Comparison of ENCODE assay signal across 8 cellular contexts in the genomic region with DNA sequence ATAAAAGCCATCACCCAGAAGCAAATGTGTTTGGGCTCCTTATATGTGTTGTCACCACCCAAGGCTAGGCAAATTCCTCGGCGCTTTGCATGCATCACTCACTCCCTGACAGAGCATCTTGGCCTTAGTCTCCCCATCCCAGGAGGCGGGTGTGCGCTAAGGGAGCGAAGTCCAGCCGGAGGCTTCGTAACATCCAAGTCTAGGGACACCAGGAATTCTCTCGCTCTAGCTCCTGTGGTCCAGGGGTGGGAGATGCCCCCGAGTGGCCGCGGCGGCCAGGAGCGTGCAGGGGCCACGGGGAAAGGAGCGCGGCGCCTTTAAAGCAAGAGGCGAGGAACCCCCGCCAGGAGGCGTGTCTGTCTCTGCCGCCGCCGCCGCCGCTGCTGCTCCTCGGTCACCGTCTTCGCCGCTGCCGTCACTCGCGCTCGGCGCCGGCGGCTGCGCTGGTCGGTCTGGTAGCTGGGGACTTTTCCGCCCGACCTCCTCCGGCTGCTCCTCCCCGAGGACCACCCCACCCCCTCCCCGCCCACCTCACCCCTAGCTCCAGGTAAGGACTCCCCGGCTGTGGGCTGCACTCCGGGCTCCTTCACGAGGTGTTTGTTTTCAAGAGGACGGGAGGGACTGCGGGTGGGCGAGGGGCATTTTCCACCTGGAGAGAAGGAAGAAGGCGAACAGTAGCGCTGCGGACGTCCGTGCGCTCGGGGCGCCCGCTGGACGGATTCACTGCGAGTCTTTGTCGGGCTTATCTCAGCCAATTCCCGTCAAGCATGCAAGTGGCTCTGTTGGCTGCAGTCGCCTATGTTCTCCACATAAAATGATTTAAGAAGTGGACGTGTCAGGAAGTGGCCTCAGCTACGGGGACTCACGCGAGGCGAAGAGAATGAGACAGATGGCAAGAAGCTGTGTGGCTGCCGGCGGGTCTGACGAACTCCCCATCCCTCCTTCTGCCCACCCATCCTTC. TPM values are rescaled to one million over a fixed set of nuclear protein-coding genes. Genes with fewer than 3 reads are reported as not detected.
DNase-seq lines count a peak whose midpoint lies in the region; ATAC-seq and TF ChIP-seq lines count a peak whose summit lies in the region.

A gene (plus strand): TSS at position 418 of the 961 bp plus-strand sequence.

- TF ChIP-seq CTCF in neural crest cell (conservative IDR thresholded peaks at IDR 0.05): peak; percentile 64

- peak within 1 kb of the TSS; percentile 96 for H3K4me3 Mint-ChIP-seq in neural crest cell

- H3K27ac Mint-ChIP-seq in neural crest cell (ENCODE audit: unreplicated experiment): peak within 1 kb of the TSS; percentile 13

- DNase-seq in stimulated activated CD4-positive, alpha-beta T cell treated with anti-CD3 and anti-CD28 coated beads, Interleukin-1b, Interleukin-23, amount 100 ng/mL, for 48 hours: peak; percentile 20
- no peak for DNase-seq in stimulated activated CD4-positive, alpha-beta T cell treated with anti-CD3 and anti-CD28 coated beads, Interleukin-4, amount 100 ng/mL, for 4 hours
- DNase-seq in HuH-7 (ENCODE audit: low spot score) (peak; percentile 71), SHP77 treated with DMSO at 0.1 percent for 48 hours (lab: John Stamatoyannopoulos, UW) (peak; percentile 78), neural crest cell (ENCODE audit: low read depth, low spot score) (peak; percentile 63), activated gamma-delta T cell treated with Interleukin-2 at 50 U/mL for 16 hours (no peak), GF-D8 (lab: John Stamatoyannopoulos, UW) (no peak)

- no peaks in the 10 kb centered on the region for H3K36me3 Mint-ChIP-seq in neural crest cell (ENCODE audit: low read depth)

- peak; percentile 42 for ATAC-seq in esophagus mucosa

- H3K27me3 Mint-ChIP-seq in neural crest cell (ENCODE audit: low read depth): peaks cover 79% of the 10 kb centered on the region

- H3K9me3 Mint-ChIP-seq in neural crest cell: no peaks in the 10 kb centered on the region

- H3K4me1 Mint-ChIP-seq in neural crest cell: peaks cover 48% of the 10 kb centered on the region

RNA-seq across cellular contexts. Expression of the gene that starts here (rescaled TPM):
- total RNA-seq in esophagus mucosa: 0.44 TPM
- 10.5 and 11.0 TPM in 2 replicates for total RNA-seq in neural crest cell

Comparison
In these comparisons a context has a peak if more than half of its experiments do, and no peak if none do; other contexts are left out.
1. DNase-seq: peak in stimulated activated CD4-positive, alpha-beta T cell treated with anti-CD3 and anti-CD28 coated beads, Interleukin-1b, Interleukin-23, amount 100 ng/mL, for 48 hours (single experiment), HuH-7 (single experiment), SHP77 treated with DMSO at 0.1 percent for 48 hours (single experiment) and neural crest cell (single experiment); none in stimulated activated CD4-positive, alpha-beta T cell treated with anti-CD3 and anti-CD28 coated beads, Interleukin-4, amount 100 ng/mL, for 4 hours (0 of 2), activated gamma-delta T cell treated with Interleukin-2 at 50 U/mL for 16 hours (single experiment) and GF-D8 (single experiment).
2. Peak in ATAC-seq in esophagus mucosa; RNA of the gene not detected or under 1 TPM.